In the genomic region with DNA sequence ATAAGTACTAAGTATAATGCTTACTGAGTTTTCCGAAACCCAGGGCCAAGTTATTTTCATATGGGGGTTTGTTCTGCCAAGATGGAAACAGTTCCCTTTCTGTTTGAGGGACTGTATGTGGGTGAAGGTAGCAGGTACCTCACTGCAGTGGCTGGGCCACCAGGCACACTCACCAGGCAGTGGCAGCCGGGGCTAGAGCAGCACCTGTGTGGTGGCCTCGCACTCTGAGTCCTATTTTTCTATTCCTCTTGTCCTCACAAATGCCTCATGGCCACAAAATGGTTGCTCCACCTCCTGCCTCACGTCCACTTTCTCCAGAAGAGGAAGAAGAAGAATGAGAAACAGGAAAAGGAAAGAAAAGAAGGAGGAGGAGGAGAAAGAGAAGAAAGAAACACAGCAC, we compare ENCODE assay signal across 18 cellular contexts.
"Had no signal": no experiment of that assay in that cellular context is flagged by ENCODE, and none has a peak within 500 bp of the region (broad histone marks: within the 10 kb centered on the region; RNA-seq: fewer than 3 reads in every experiment).

No MANE protein-coding gene starts in this region.

- H3K4me1 Mint-ChIP-seq: neural progenitor cell had no signal

- H3K27me3 ChIP-seq: neural progenitor cell, testis, uterus had no signal

- DNase-seq: central memory CD4-positive, alpha-beta T cell; cortex of kidney; effector CD8-positive, alpha-beta T cell; heart left ventricle; hippocampal formation; kidney glomerular epithelial cell; mammary epithelial cell; mucosa of descending colon; nucleus accumbens; stimulated activated CD4-positive, alpha-beta T cell treated with anti-CD3 and anti-CD28 coated beads, Interleukin-12 subunit alpha, Interleukin-12 subunit beta, amount 100 ng/mL, for 4 hours; stimulated activated naive CD8-positive, alpha-beta T cell treated with anti-CD3 and anti-CD28 coated beads, Interleukin-15, Interleukin-2, amounts not matched to agents 100 U/mL and 50 U/mL, for 24 hours; testis; transverse colon; uterus had no signal

- H3K9me3 ChIP-seq: heart left ventricle, mucosa of descending colon, testis, transverse colon, uterus had no signal

- H3K9ac ChIP-seq: neural progenitor cell had no signal

- H3K36me3 ChIP-seq: heart left ventricle, neural progenitor cell, transverse colon, uterus had no signal

- H3K4me3 ChIP-seq: dorsolateral prefrontal cortex, heart left ventricle, mucosa of descending colon, neural progenitor cell, skin epidermis, testis, transverse colon, uterus had no signal

- H3K36me3 Mint-ChIP-seq: naive thymus-derived CD8-positive, alpha-beta T cell; neural progenitor cell had no signal

- H3K27ac Mint-ChIP-seq: naive thymus-derived CD8-positive, alpha-beta T cell; neural progenitor cell had no signal

- H3K4me3 Mint-ChIP-seq: naive thymus-derived CD8-positive, alpha-beta T cell; neural progenitor cell had no signal

- H3K9me3 Mint-ChIP-seq: naive thymus-derived CD8-positive, alpha-beta T cell; neural progenitor cell had no signal

- H3K27ac ChIP-seq: dorsolateral prefrontal cortex, heart left ventricle, neural progenitor cell, skin epidermis, testis, transverse colon, uterus had no signal

- H3K4me1 ChIP-seq: heart left ventricle, neural progenitor cell, testis, transverse colon, uterus had no signal
